Comparison of ENCODE assay signal across 8 cellular contexts in the genomic region with DNA sequence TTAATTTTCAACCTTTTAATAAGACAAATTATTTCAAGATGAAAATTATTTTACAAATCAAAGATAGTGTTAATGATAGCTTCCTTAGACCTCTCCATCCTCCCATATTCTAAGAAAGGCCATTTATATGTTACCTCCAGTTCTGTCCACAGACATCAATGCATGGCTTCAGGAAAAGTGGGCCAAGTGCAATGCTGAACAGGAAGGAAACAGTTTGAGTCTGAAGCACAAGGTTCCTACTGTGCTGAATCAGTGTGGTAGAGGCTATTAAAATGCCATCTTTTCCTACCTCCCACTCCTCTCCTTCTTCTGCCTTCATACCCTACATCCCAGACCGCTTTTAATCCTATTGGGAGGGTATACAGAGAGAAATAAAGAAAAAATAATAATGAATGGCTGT.
DNase-seq lines count a peak whose midpoint lies in the region; ATAC-seq and TF ChIP-seq lines count a peak whose summit lies in the region.

No MANE protein-coding gene starts in this region.

- H3K27me3 Mint-ChIP-seq in Calu3 (ENCODE audit: unreplicated experiment): no peaks in the 10 kb centered on the region

- CTCF ChIA-PET in Calu3 (lab: Charles Lee): interaction anchor here (0.5 to 1.8 kb wide), 7 partner anchors 34 to 355 kb away, joined by 3 to 8 read pairs (median 3); no protein-coding TSS in a partner anchor
- CTCF ChIA-PET in PC-9 (lab: Charles Lee): no interaction called here

- H3K4me3 Mint-ChIP-seq in Calu3 (ENCODE audit: low read depth, unreplicated experiment): peak overlapping the region; percentile 11

- H3K4me3 ChIP-seq in PC-9 (no peak overlapping the region), coronary artery (peak overlapping the region; percentile 50), prostate gland (no peak overlapping the region)

- peaks cover 21% of the 10 kb centered on the region for H3F3A ChIP-seq in PC-9 (ENCODE audit: insufficient read depth, low read depth)

- H3K27ac Mint-ChIP-seq in Calu3 (ENCODE audit: unreplicated experiment): no peak overlapping the region

- BruUV-seq in Calu3 (replicated peaks; lab: Mats Ljungman, UMichigan): no TSS peak
- BruUV-seq in PC-9 (replicated peaks; lab: Mats Ljungman, UMichigan): no TSS peak

- H3K36me3 ChIP-seq in PC-9 (ENCODE audit: low read depth): no peaks in the 10 kb centered on the region
- no peaks in the 10 kb centered on the region for H3K36me3 ChIP-seq in prostate gland

- H3K9me3 ChIP-seq in PC-9 (ENCODE audit: insufficient read depth, low read depth): peaks cover 8% of the 10 kb centered on the region; the same call in 1 of the 2 replicates
- H3K9me3 ChIP-seq in prostate gland: no peaks in the 10 kb centered on the region

- 58% methylated on average over 1 of the region's 1 CpG for WGBS in prostate gland

- H3K4me1 ChIP-seq in PC-9 (replicated peaks; ENCODE audit: insufficient read depth) (peaks cover 61% of the 10 kb centered on the region), prostate gland (replicated peaks) (peaks cover 14% of the 10 kb centered on the region)

- H3K9me2 ChIP-seq in PC-9 (ENCODE audit: insufficient read depth): no peaks in the 10 kb centered on the region

- peaks cover 71% of the 10 kb centered on the region for H3K4me1 Mint-ChIP-seq in Calu3 (ENCODE audit: low read depth, unreplicated experiment)

- no peak for DNase-seq in Calu3
- no peak for DNase-seq in PC-9
- no peak for DNase-seq in coronary artery (ENCODE audit: low spot score)
- DNase-seq in prostate gland (ENCODE audit: low spot score): no peak
- no peak for DNase-seq in NCI-H2081 (lab: John Stamatoyannopoulos, UW)
- DNase-seq in posterior vena cava (ENCODE audit: low spot score): no peak
- DNase-seq in ecto neural progenitor cell (ENCODE audit: low spot score): no peak

- peak overlapping the region; percentile 52; the same call in 1 of the 2 replicates for H3K4me2 ChIP-seq in PC-9

- intact Hi-C loops in Calu3 (cut with micrococcal nuclease; ENCODE audit: unreplicated experiment): loop anchor here (2.0 to 5.0 kb wide), 4 partner anchors 15 to 267 kb away; no protein-coding TSS in a partner anchor
- intact Hi-C loops in PC-9 (cut with micrococcal nuclease; ENCODE audit: unreplicated experiment): loop anchor here (2.0 to 10.0 kb wide), 3 partner anchors 41 to 277 kb away; no protein-coding TSS in a partner anchor
- intact Hi-C loops in prostate gland (cut with DNase I): loop anchor here (5.0 to 10.0 kb wide), 3 partner anchors 35 to 210 kb away; no protein-coding TSS in a partner anchor
- intact Hi-C loops in posterior vena cava (cut with DNase I): no loop called here

- TF ChIP-seq CTCF in Calu3 (IDR thresholded peaks at IDR 0.05; ENCODE audit: unreplicated experiment) (no peak), PC-9 (conservative IDR thresholded peaks at IDR 0.05) (no peak), coronary artery (IDR thresholded peaks at IDR 0.05) (no peak), prostate gland (IDR thresholded peaks at IDR 0.05) (no peak)

- no peak for ATAC-seq in HG03196 (IDR thresholded peaks at IDR 0.05; ENCODE audit: unreplicated experiment)

- no peaks in the 10 kb centered on the region for H3K9me3 Mint-ChIP-seq in Calu3 (ENCODE audit: low read depth, unreplicated experiment)

- no peak for TF ChIP-seq POLR2A in prostate gland (IDR thresholded peaks at IDR 0.05)

- no peaks in the 10 kb centered on the region for H3K27me3 ChIP-seq in PC-9 (ENCODE audit: insufficient read depth, low read depth)
- no peaks in the 10 kb centered on the region for H3K27me3 ChIP-seq in prostate gland (replicated peaks; ENCODE audit: insufficient read depth)

- peak overlapping the region; percentile 72 for H3K27ac ChIP-seq in PC-9
- peak overlapping the region; percentile 75 to 84 for H3K27ac ChIP-seq in coronary artery
- H3K27ac ChIP-seq in prostate gland: peak overlapping the region; percentile 52 to 58

- H3K79me2 ChIP-seq in PC-9 (ENCODE audit: low read depth): no peaks in the 10 kb centered on the region

- POLR2A ChIA-PET in PC-9 (lab: Charles Lee; ENCODE audit: unreplicated experiment): no interaction called here

- H2AFZ ChIP-seq in PC-9: no peak overlapping the region

- no peaks in the 10 kb centered on the region for H4K20me1 ChIP-seq in PC-9 (ENCODE audit: insufficient read depth)

- peaks cover 11% of the 10 kb centered on the region for H3K36me3 Mint-ChIP-seq in Calu3 (ENCODE audit: insufficient read depth, unreplicated experiment)

Comparison
In these comparisons a context has a peak if more than half of its experiments do, and no peak if none do; other contexts are left out.
1. intact Hi-C loops: an anchor here in Calu3 (2.0 to 5.0 kb wide), PC-9 (2.0 to 10.0 kb wide) and prostate gland (5.0 to 10.0 kb wide); none called in posterior vena cava.